In genomic region chr6:8679823-8680222, GRCh38 we compare ENCODE assay signal across 10 cellular contexts.
"Had no signal": no experiment of that assay in that cellular context is flagged by ENCODE, and none has a peak within 500 bp of the region (broad histone marks: within the 10 kb centered on the region; RNA-seq: fewer than 3 reads in every experiment).

No MANE protein-coding gene starts in this region.

- H3K27ac ChIP-seq: GM23248, KMS-11 had no signal

- H3K4me3 ChIP-seq: GM23248, HAP-1 had no signal

- H3K9me3 ChIP-seq: HAP-1 had no signal

- H3K9ac ChIP-seq: GM23248, KMS-11 had no signal

- ATAC-seq: HCT116 had no signal

- H3K4me2 ChIP-seq: KMS-11 had no signal

- H3K4me1 ChIP-seq: HAP-1 had no signal

- H3K36me3 ChIP-seq: HAP-1 had no signal

- FAIRE-seq: HTR-8/SVneo had no signal

- H3K27ac Mint-ChIP-seq: HFFc6 had no signal

- H3K4me3 Mint-ChIP-seq: HFFc6 had no signal

- H2AFZ ChIP-seq: GM23248 had no signal

- DNase-seq: GM23248, GOT3, H7, HFFc6, Karpas-422, KBM-7 had no signal
